In the genomic region with DNA sequence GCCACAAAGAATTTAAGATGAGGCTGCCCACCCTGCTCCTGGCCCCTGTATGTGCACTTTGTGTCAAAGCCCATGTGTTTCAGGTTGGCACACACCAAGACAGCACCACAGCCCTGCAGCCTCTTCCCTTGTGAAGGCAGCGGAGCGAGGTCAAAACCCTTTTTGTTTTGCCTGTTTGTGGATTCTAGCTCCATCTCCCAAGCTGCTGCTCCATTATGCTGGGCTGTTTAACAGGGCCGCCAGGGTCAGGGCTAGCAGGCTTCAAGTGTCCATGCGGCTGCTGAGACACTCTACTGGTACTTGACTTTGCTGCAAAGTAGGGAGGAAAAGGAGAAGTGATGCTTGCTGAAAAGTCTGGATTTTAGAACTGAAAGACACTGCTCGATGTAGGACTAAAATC, we compare ENCODE assay signal across 15 cellular contexts.
DNase-seq lines count a peak whose midpoint lies in the region; ATAC-seq and TF ChIP-seq lines count a peak whose summit lies in the region.
"Had no signal": no experiment of that assay in that cellular context is flagged by ENCODE, and none has a peak within 500 bp of the region (broad histone marks: within the 10 kb centered on the region; RNA-seq: fewer than 3 reads in every experiment).

No MANE protein-coding gene starts in this region.

- H3K9me3 ChIP-seq in WERI-Rb-1 (ENCODE audit: severe bottlenecking), result no peaks in the 10 kb centered on the region
- H3K9me3 ChIP-seq in iPS-20b (ENCODE audit: insufficient read depth, low read depth, low read length), result no peaks in the 10 kb centered on the region
- H3K9me3 ChIP-seq: upper lobe of left lung had no signal

- H3K27ac Mint-ChIP-seq in activated CD4-positive, alpha-beta T cell treated with anti-CD3 and anti-CD28 coated beads for 36 hours, result no peak overlapping the region
- H3K27ac Mint-ChIP-seq in stimulated activated naive CD8-positive, alpha-beta T cell treated with anti-CD3 and anti-CD28 coated beads, Interleukin-15, amount 100 ng/mL, for 72 hours, result no peak overlapping the region
- H3K27ac Mint-ChIP-seq in HFFc6, result no peak overlapping the region
- H3K27ac Mint-ChIP-seq: activated CD8-positive, alpha-beta T cell treated with anti-CD3 and anti-CD28 coated beads, Interleukin-2, amount 10 ng/mL, durations not matched to agents 7 days and 5 days; memory B cell had no signal

- no peaks in the 10 kb centered on the region for H3K36me3 Mint-ChIP-seq in activated CD4-positive, alpha-beta T cell treated with anti-CD3 and anti-CD28 coated beads for 36 hours (ENCODE audit: low read depth)
- no peaks in the 10 kb centered on the region for H3K36me3 Mint-ChIP-seq in HFFc6 (ENCODE audit: low read depth)
- H3K36me3 Mint-ChIP-seq: memory B cell had no signal

- peak overlapping the region; percentile 51; the same call in 1 of the 2 replicates for H3K9ac ChIP-seq in iPS-20b (ENCODE audit: low read depth, low read length)
- H3K9ac ChIP-seq: parathyroid adenoma had no signal

- POLR2A ChIA-PET in activated CD4-positive, alpha-beta T cell treated with anti-CD3 and anti-CD28 coated beads for 36 hours (lab: Charles Lee), result no interaction called here

- ATAC-seq in activated CD4-positive, alpha-beta T cell treated with anti-CD3 and anti-CD28 coated beads for 36 hours, result no peak
- ATAC-seq in stimulated activated naive CD8-positive, alpha-beta T cell treated with anti-CD3 and anti-CD28 coated beads, Interleukin-15, amount 100 ng/mL, for 72 hours, result no peak
- ATAC-seq: activated CD8-positive, alpha-beta T cell treated with anti-CD3 and anti-CD28 coated beads, Interleukin-2, amount 10 ng/mL, durations not matched to agents 7 days and 5 days had no signal

- H3K4me3 Mint-ChIP-seq in activated CD4-positive, alpha-beta T cell treated with anti-CD3 and anti-CD28 coated beads for 36 hours, result no peak overlapping the region
- H3K4me3 Mint-ChIP-seq in stimulated activated naive CD8-positive, alpha-beta T cell treated with anti-CD3 and anti-CD28 coated beads, Interleukin-15, amount 100 ng/mL, for 72 hours, result no peak overlapping the region
- no peak overlapping the region for H3K4me3 Mint-ChIP-seq in HFFc6
- H3K4me3 Mint-ChIP-seq: activated CD8-positive, alpha-beta T cell treated with anti-CD3 and anti-CD28 coated beads, Interleukin-2, amount 10 ng/mL, durations not matched to agents 7 days and 5 days; memory B cell had no signal

- H3K27me3 Mint-ChIP-seq in activated CD4-positive, alpha-beta T cell treated with anti-CD3 and anti-CD28 coated beads for 36 hours, result no peaks in the 10 kb centered on the region
- no peaks in the 10 kb centered on the region for H3K27me3 Mint-ChIP-seq in stimulated activated naive CD8-positive, alpha-beta T cell treated with anti-CD3 and anti-CD28 coated beads, Interleukin-15, amount 100 ng/mL, for 72 hours
- no peaks in the 10 kb centered on the region for H3K27me3 Mint-ChIP-seq in HFFc6 (ENCODE audit: insufficient read depth)
- H3K27me3 Mint-ChIP-seq: memory B cell had no signal

- DNase-seq in Ammon's horn (ENCODE audit: low spot score) (peak; percentile 74), NCI-H1694 treated with DMSO at 0.1 percent for 48 hours (lab: John Stamatoyannopoulos, UW) (peak; percentile 85), WERI-Rb-1 (peak; percentile 82), HFFc6 (no peak)
- DNase-seq in activated CD4-positive, alpha-beta T cell treated with anti-CD3 and anti-CD28 coated beads for 36 hours, result no peak
- DNase-seq in stimulated activated naive CD8-positive, alpha-beta T cell treated with anti-CD3 and anti-CD28 coated beads, Interleukin-15, amount 100 ng/mL, for 72 hours, result no peak
- no peak for DNase-seq in activated effector memory CD4-positive, alpha-beta T cell treated with anti-CD3 and anti-CD28 coated beads, Interleukin-2, amount 50 U/mL, for 16 hours
- DNase-seq: activated CD8-positive, alpha-beta T cell treated with anti-CD3 and anti-CD28 coated beads, Interleukin-2, amount 10 ng/mL, durations not matched to agents 7 days and 5 days; activated naive CD4-positive, alpha-beta T cell; central memory CD4-positive, alpha-beta T cell; NCI-H226; upper lobe of left lung had no signal

- CTCF ChIA-PET in activated CD4-positive, alpha-beta T cell treated with anti-CD3 and anti-CD28 coated beads for 36 hours (lab: Charles Lee), result interaction anchor here (0.6 to 1.5 kb wide), 3 partner anchors 9 to 951 kb away, joined by 3 to 6 read pairs (median 3); no protein-coding TSS in a partner anchor

- no peaks in the 10 kb centered on the region for H3K9me3 Mint-ChIP-seq in activated CD4-positive, alpha-beta T cell treated with anti-CD3 and anti-CD28 coated beads for 36 hours (ENCODE audit: low read depth)
- no peaks in the 10 kb centered on the region for H3K9me3 Mint-ChIP-seq in stimulated activated naive CD8-positive, alpha-beta T cell treated with anti-CD3 and anti-CD28 coated beads, Interleukin-15, amount 100 ng/mL, for 72 hours
- no peaks in the 10 kb centered on the region for H3K9me3 Mint-ChIP-seq in HFFc6
- H3K9me3 Mint-ChIP-seq: memory B cell had no signal

- H3K4me3 ChIP-seq in WERI-Rb-1 (ENCODE audit: low read depth, low read length) (no peak overlapping the region), iPS-20b (ENCODE audit: low read length) (no peak overlapping the region)
- H3K4me3 ChIP-seq: upper lobe of left lung had no signal

- H3K36me3 ChIP-seq in WERI-Rb-1, result no peaks in the 10 kb centered on the region
- H3K36me3 ChIP-seq in iPS-20b (ENCODE audit: insufficient read depth, low read depth, low read length), result 0 out of 2 replicates have a peak, but pooled peaks cover 5% of the 10 kb centered on the region

- H3K27me3 ChIP-seq in WERI-Rb-1 (ENCODE audit: insufficient read depth, low read depth, severe bottlenecking) (no peaks in the 10 kb centered on the region), iPS-20b (ENCODE audit: insufficient read depth, low read length) (no peaks in the 10 kb centered on the region)
- H3K27me3 ChIP-seq: upper lobe of left lung had no signal

- 0 out of 2 replicates have a peak, but pooled peaks have one; percentile 3 for TF ChIP-seq CTCF in WERI-Rb-1 (IDR thresholded peaks at IDR 0.05; ENCODE audit: low read depth, low read length)
- no peak for TF ChIP-seq CTCF in HFFc6 (IDR thresholded peaks at IDR 0.05)

- H3K4me1 Mint-ChIP-seq in activated CD4-positive, alpha-beta T cell treated with anti-CD3 and anti-CD28 coated beads for 36 hours, result no peaks in the 10 kb centered on the region
- peaks cover 4% of the 10 kb centered on the region for H3K4me1 Mint-ChIP-seq in stimulated activated naive CD8-positive, alpha-beta T cell treated with anti-CD3 and anti-CD28 coated beads, Interleukin-15, amount 100 ng/mL, for 72 hours
- H3K4me1 Mint-ChIP-seq in HFFc6 (ENCODE audit: low read depth), result peaks cover 4% of the 10 kb centered on the region

- H3K4me1 ChIP-seq in iPS-20b (ENCODE audit: insufficient read depth, low read length), result peaks cover 26% of the 10 kb centered on the region

- H3K27ac ChIP-seq in WERI-Rb-1 (peak overlapping the region; percentile 70), iPS-20b (ENCODE audit: low read length) (no peak overlapping the region)
- H3K27ac ChIP-seq: parathyroid adenoma, upper lobe of left lung had no signal

- intact Hi-C loops in activated CD4-positive, alpha-beta T cell treated with anti-CD3 and anti-CD28 coated beads for 36 hours (cut with DNase I, micrococcal nuclease), result no loop called here

Comparison
In these comparisons a context has a peak if more than half of its experiments do, and no peak if none do; other contexts are left out.
1. DNase-seq: peak in Ammon's horn (single experiment), NCI-H1694 treated with DMSO at 0.1 percent for 48 hours (single experiment) and WERI-Rb-1 (single experiment); none in activated CD4-positive, alpha-beta T cell treated with anti-CD3 and anti-CD28 coated beads for 36 hours (single experiment), stimulated activated naive CD8-positive, alpha-beta T cell treated with anti-CD3 and anti-CD28 coated beads, Interleukin-15, amount 100 ng/mL, for 72 hours (0 of 2), HFFc6 (single experiment) and activated effector memory CD4-positive, alpha-beta T cell treated with anti-CD3 and anti-CD28 coated beads, Interleukin-2, amount 50 U/mL, for 16 hours (single experiment).